ENCODE assay signal across 30 cellular contexts in the genomic region with DNA sequence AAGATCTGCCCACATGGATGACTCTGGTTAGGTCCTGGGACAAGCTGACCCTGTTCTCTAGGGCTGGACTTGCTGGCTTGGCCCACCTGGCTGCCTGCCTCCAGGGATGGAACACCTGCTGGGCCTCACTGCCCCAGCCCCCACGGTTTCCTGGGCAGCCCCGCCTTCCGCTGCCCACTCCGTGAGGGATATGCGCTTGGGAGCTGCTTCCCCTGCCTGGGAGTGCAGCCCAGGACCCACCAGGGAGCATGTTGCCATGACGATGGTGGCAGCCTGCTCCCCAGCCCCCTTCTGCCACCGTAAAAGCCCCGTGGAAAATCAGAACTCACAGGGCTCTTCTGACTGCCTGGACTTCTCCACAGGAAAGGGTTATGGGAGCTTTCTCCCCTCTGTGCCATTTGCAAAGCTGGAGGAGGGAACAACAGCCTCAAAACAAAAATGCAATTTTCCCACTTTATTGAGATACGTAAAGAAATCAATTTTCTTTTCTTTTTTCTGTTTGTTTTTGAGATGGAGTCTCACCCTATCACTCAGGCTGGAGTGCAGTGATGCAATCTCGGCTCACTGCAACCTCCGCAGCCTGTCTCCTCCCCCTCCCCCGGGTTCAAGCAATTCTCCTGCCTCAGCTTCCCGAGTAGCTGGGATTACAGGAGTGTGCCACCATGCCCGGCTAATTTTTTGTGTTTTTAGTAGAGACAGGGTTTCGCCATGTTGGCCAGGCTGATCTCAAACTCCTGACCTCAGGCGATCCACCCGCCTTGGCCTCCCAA. TPM values are rescaled to one million over a fixed set of nuclear protein-coding genes. Genes with fewer than 3 reads are reported as not detected.
DNase-seq lines count a peak whose midpoint lies in the region; ATAC-seq and TF ChIP-seq lines count a peak whose summit lies in the region.
"Had no signal": no experiment of that assay in that cellular context is flagged by ENCODE, and none has a peak within 500 bp of the region (broad histone marks: within the 10 kb centered on the region; RNA-seq: fewer than 3 reads in every experiment).

No MANE protein-coding gene starts in this region.

- H3K4me3 Mint-ChIP-seq in WTC11: peak overlapping the region; percentile 27; the same call in 1 of the 2 replicates
- no peak overlapping the region for H3K4me3 Mint-ChIP-seq in neural crest cell
- H3K4me3 Mint-ChIP-seq: activated CD4-positive, alpha-beta memory T cell treated with anti-CD3 and anti-CD28 coated beads, Interleukin-2, amount 10 ng/mL, durations not matched to agents 7 days and 5 days; activated naive CD8-positive, alpha-beta T cell treated with anti-CD3 and anti-CD28 coated beads, Interleukin-2, amount 50 U/mL, for 24 hours; CD8-positive, alpha-beta T cell; effector memory CD8-positive, alpha-beta T cell; stimulated activated naive B cell treated with anti-CD40 and anti-IgM and Interleukin-4, amounts not matched to agents 10 μg/mL and 1 μg/mL and 100 μg/mL, for 72 hours had no signal

- CTCF ChIA-PET in WTC11 (lab: Charles Lee): interaction anchor here (1.0 to 1.3 kb wide), 3 partner anchors 10 to 234 kb away, joined by 4 to 9 read pairs (median 4); no protein-coding TSS in a partner anchor

- H3K4me1 ChIP-seq in ES-I3 (ENCODE audit: insufficient read depth, low read length): peaks cover 7% of the 10 kb centered on the region; the same call in 1 of the 2 replicates
- peaks cover 3% of the 10 kb centered on the region for H3K4me1 ChIP-seq in iPS-15b (ENCODE audit: control insufficient read depth, insufficient read depth, low read length)
- H3K4me1 ChIP-seq: esophagus muscularis mucosa, gastroesophageal sphincter, left lung, uterus had no signal

- H3K27me3 Mint-ChIP-seq in WTC11 (ENCODE audit: low read depth) (no peaks in the 10 kb centered on the region), neural crest cell (ENCODE audit: low read depth) (peaks cover 6% of the 10 kb centered on the region)
- H3K27me3 Mint-ChIP-seq: activated CD4-positive, alpha-beta memory T cell treated with anti-CD3 and anti-CD28 coated beads, Interleukin-2, amount 10 ng/mL, durations not matched to agents 7 days and 5 days; stimulated activated naive B cell treated with anti-CD40 and anti-IgM and Interleukin-4, amounts not matched to agents 10 μg/mL and 1 μg/mL and 100 μg/mL, for 72 hours had no signal

- H3K36me3 Mint-ChIP-seq in WTC11 (no peaks in the 10 kb centered on the region), neural crest cell (ENCODE audit: low read depth) (no peaks in the 10 kb centered on the region)
- H3K36me3 Mint-ChIP-seq: CD8-positive, alpha-beta T cell had no signal

- H3K36me3 ChIP-seq in ES-I3 (ENCODE audit: insufficient read depth, low read length) (no peaks in the 10 kb centered on the region; the same call in 1 of the 2 replicates), iPS-15b (ENCODE audit: control insufficient read depth, insufficient read depth, low read length) (no peaks in the 10 kb centered on the region)
- H3K36me3 ChIP-seq: brain microvascular endothelial cell, esophagus muscularis mucosa, gastroesophageal sphincter, left lung, uterus had no signal

- H3K9me3 Mint-ChIP-seq in WTC11 (peaks cover 13% of the 10 kb centered on the region), neural crest cell (no peaks in the 10 kb centered on the region)

- H3K4me3 ChIP-seq in iPS-15b (ENCODE audit: low read depth, low read length): peak overlapping the region; percentile 32
- H3K4me3 ChIP-seq: esophagus muscularis mucosa, gastroesophageal sphincter, left lung, mucosa of descending colon, uterus had no signal

- H3K4me1 Mint-ChIP-seq in WTC11 (peaks cover 18% of the 10 kb centered on the region), neural crest cell (peaks cover 14% of the 10 kb centered on the region)
- H3K4me1 Mint-ChIP-seq: activated CD4-positive, alpha-beta memory T cell treated with anti-CD3 and anti-CD28 coated beads, Interleukin-2, amount 10 ng/mL, durations not matched to agents 7 days and 5 days; activated naive CD8-positive, alpha-beta T cell treated with anti-CD3 and anti-CD28 coated beads, Interleukin-2, amount 50 U/mL, for 24 hours had no signal

- no peaks in the 10 kb centered on the region; the same call in 1 of the 2 replicates for H3K9me3 ChIP-seq in ES-I3 (ENCODE audit: control insufficient read depth, insufficient read depth, low read length)
- H3K9me3 ChIP-seq in iPS-15b (ENCODE audit: control insufficient read depth, insufficient read depth, low read length): no peaks in the 10 kb centered on the region
- H3K9me3 ChIP-seq: mucosa of descending colon, uterus had no signal

- POLR2A ChIA-PET in WTC11 (lab: Charles Lee): interaction anchor here (0.6 to 1.0 kb wide), 2 partner anchors 12 to 18 kb away, joined by 4 read pairs; a partner anchor contains a TSS

- peak overlapping the region; percentile 12; the same call in 1 of the 2 replicates for H3K9ac ChIP-seq in ES-I3 (ENCODE audit: low read depth, low read length)
- H3K9ac ChIP-seq in iPS-15b (ENCODE audit: low read depth, low read length): no peak overlapping the region

- H3K27ac Mint-ChIP-seq in WTC11 (peak overlapping the region; percentile 2; the same call in 1 of the 2 replicates), neural crest cell (ENCODE audit: unreplicated experiment) (no peak overlapping the region)
- H3K27ac Mint-ChIP-seq: activated CD4-positive, alpha-beta memory T cell treated with anti-CD3 and anti-CD28 coated beads, Interleukin-2, amount 10 ng/mL, durations not matched to agents 7 days and 5 days; activated naive CD8-positive, alpha-beta T cell treated with anti-CD3 and anti-CD28 coated beads, Interleukin-2, amount 50 U/mL, for 24 hours; CD8-positive, alpha-beta T cell; effector memory CD8-positive, alpha-beta T cell; stimulated activated naive B cell treated with anti-CD40 and anti-IgM and Interleukin-4, amounts not matched to agents 10 μg/mL and 1 μg/mL and 100 μg/mL, for 72 hours had no signal

- ATAC-seq in WTC11: peak; percentile 82
- no peak for ATAC-seq in GM18517 (IDR thresholded peaks at IDR 0.05; ENCODE audit: unreplicated experiment)
- ATAC-seq: activated naive CD8-positive, alpha-beta T cell treated with anti-CD3 and anti-CD28 coated beads, Interleukin-2, amount 50 U/mL, for 24 hours; CD8-positive, alpha-beta T cell; effector memory CD8-positive, alpha-beta T cell; gastroesophageal sphincter; left lung; mucosa of descending colon; stimulated activated naive B cell treated with anti-CD40 and anti-IgM and Interleukin-4, amounts not matched to agents 10 μg/mL and 1 μg/mL and 100 μg/mL, for 72 hours had no signal

- DNase-seq in WTC11 (ENCODE audit: low spot score): peak; percentile 41
- DNase-seq in neural crest cell (ENCODE audit: low read depth, low spot score): peak; percentile 6
- DNase-seq in activated CD4-positive, alpha-beta T cell treated with anti-CD3 and anti-CD28 coated beads for 1 hour: no peak
- no peak for DNase-seq in NCI-H82 (lab: John Stamatoyannopoulos, UW)
- DNase-seq in stimulated activated CD4-positive, alpha-beta T cell treated with anti-CD3 and anti-CD28 coated beads, Interleukin-4, amount 100 ng/mL, for 1 hour: no peak
- DNase-seq: activated CD4-positive, alpha-beta memory T cell treated with anti-CD3 and anti-CD28 coated beads, Interleukin-2, amount 10 ng/mL, durations not matched to agents 7 days and 5 days; activated CD4-positive, CD25-positive, alpha-beta regulatory T cell; activated effector memory CD4-positive, alpha-beta T cell treated with anti-CD3 and anti-CD28 coated beads, Interleukin-2, amount 50 U/mL, for 16 hours; activated naive CD8-positive, alpha-beta T cell treated with anti-CD3 and anti-CD28 coated beads, Interleukin-2, amount 50 U/mL, for 24 hours; activated T-cell treated with anti-CD3 and anti-CD28 coated beads for 4 hours; brain microvascular endothelial cell; CD8-positive, alpha-beta T cell; DMS53; effector memory CD8-positive, alpha-beta T cell; left lung; mucosa of descending colon; NCI-H1048; NCI-H2029; NCI-H226; NCI-H748 treated with DMSO at 0.1 percent for 48 hours; small intestine; stimulated activated CD4-positive, alpha-beta T cell treated with anti-CD3 and anti-CD28 coated beads, Interleukin-2, amount 100 ng/mL, for 24 hours; stimulated activated naive B cell treated with anti-CD40 and anti-IgM and Interleukin-4, amounts not matched to agents 10 μg/mL and 1 μg/mL and 100 μg/mL, for 72 hours; T-helper 9 cell; uterus had no signal

- H3K27me3 ChIP-seq in iPS-15b (ENCODE audit: control insufficient read depth, insufficient read depth, low read length): no peaks in the 10 kb centered on the region
- H3K27me3 ChIP-seq: brain microvascular endothelial cell, esophagus muscularis mucosa, gastroesophageal sphincter, left lung, uterus had no signal

- TF ChIP-seq CTCF in WTC11 (IDR thresholded peaks at IDR 0.05): no peak
- TF ChIP-seq CTCF in neural crest cell (conservative IDR thresholded peaks at IDR 0.05): no peak

TF ChIP-seq in WTC11, 78 proteins besides CTCF, POLR2A, EP300 and RAD21 (continues in another document):
- no peak for TF ChIP-seq TCF7 (CRISPR knock-in tag; IDR thresholded peaks at IDR 0.05; ENCODE audit: low read depth)
- 0 out of 2 replicates have a peak, but pooled peaks have one; percentile 26 for TF ChIP-seq ETV6 (CRISPR knock-in tag; IDR thresholded peaks at IDR 0.05)
- TF ChIP-seq, protein P1, sequence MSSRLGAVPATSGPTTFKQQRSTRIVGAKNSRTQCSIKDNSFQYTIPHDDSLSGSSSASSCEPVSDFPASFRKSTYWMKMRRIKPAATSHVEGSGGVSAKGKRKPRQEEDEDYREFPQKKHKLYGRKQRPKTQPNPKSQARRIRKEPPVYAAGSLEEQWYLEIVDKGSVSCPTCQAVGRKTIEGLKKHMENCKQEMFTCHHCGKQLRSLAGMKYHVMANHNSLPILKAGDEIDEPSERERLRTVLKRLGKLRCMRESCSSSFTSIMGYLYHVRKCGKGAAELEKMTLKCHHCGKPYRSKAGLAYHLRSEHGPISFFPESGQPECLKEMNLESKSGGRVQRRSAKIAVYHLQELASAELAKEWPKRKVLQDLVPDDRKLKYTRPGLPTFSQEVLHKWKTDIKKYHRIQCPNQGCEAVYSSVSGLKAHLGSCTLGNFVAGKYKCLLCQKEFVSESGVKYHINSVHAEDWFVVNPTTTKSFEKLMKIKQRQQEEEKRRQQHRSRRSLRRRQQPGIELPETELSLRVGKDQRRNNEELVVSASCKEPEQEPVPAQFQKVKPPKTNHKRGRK (CRISPR knock-in tag; IDR thresholded peaks at IDR 0.05; ENCODE audit: borderline replicate concordance): no peak
- 0 out of 2 replicates have a peak, but pooled peaks have one; percentile 18 for TF ChIP-seq FOXP1 (CRISPR knock-in tag; IDR thresholded peaks at IDR 0.05; ENCODE audit: borderline replicate concordance)
- TF ChIP-seq, protein P2, sequence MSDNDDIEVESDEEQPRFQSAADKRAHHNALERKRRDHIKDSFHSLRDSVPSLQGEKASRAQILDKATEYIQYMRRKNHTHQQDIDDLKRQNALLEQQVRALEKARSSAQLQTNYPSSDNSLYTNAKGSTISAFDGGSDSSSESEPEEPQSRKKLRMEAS (CRISPR knock-in tag; IDR thresholded peaks at IDR 0.05): 0 out of 2 replicates have a peak, but pooled peaks have one; percentile 31

RNA-seq across cellular contexts. Expression of a gene that starts 18.0 kb away (rescaled TPM):
- total RNA-seq in WTC11 (2021): 12.3 to 13.9 TPM (median 13.4 TPM) in 3 replicates
- total RNA-seq in neural crest cell: 72.7 and 84.8 TPM in 2 replicates

Comparison
In these comparisons a context has a peak if more than half of its experiments do, and no peak if none do; other contexts are left out.
1. DNase-seq: peak in WTC11 (single experiment) and neural crest cell (single experiment); none in activated CD4-positive, alpha-beta T cell treated with anti-CD3 and anti-CD28 coated beads for 1 hour (single experiment), NCI-H82 (single experiment) and stimulated activated CD4-positive, alpha-beta T cell treated with anti-CD3 and anti-CD28 coated beads, Interleukin-4, amount 100 ng/mL, for 1 hour (single experiment).